In the genomic region with DNA sequence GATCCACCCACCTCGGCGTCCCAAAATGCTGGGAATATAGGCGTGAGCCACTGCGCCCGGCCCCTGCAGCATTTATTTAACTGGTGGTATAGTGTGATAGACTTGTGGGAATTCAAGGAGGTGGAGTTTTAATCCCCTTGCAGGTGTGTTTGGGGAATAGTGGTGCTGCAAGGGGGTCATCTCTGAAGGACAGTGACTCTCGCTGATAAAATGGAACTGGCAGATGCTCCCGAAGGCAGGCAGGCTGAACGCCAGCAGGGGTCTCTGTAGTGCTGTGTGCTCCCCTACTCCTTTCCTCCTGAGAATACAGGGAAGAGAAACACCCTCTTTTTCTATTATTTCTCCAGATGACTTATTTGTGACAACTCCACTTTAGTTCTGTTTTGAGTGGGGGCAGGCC, we compare ENCODE assay signal across 1 cellular context.
TF ChIP-seq lines count a peak whose summit lies in the region.

No MANE protein-coding gene starts in this region.

TF ChIP-seq in GM23338, 12 proteins besides CTCF, POLR2A, EP300 and RAD21 (continued from another document):
- TF ChIP-seq ZNF462 (CRISPR knock-in tag; IDR thresholded peaks at IDR 0.05), result no peak
- TF ChIP-seq ZNF331 (CRISPR knock-in tag; IDR thresholded peaks at IDR 0.05; ENCODE audit: low read depth), result no peak
- no peak for TF ChIP-seq STAT1 (IDR thresholded peaks at IDR 0.05; ENCODE audit: unreplicated experiment)
- TF ChIP-seq, protein P1, sequence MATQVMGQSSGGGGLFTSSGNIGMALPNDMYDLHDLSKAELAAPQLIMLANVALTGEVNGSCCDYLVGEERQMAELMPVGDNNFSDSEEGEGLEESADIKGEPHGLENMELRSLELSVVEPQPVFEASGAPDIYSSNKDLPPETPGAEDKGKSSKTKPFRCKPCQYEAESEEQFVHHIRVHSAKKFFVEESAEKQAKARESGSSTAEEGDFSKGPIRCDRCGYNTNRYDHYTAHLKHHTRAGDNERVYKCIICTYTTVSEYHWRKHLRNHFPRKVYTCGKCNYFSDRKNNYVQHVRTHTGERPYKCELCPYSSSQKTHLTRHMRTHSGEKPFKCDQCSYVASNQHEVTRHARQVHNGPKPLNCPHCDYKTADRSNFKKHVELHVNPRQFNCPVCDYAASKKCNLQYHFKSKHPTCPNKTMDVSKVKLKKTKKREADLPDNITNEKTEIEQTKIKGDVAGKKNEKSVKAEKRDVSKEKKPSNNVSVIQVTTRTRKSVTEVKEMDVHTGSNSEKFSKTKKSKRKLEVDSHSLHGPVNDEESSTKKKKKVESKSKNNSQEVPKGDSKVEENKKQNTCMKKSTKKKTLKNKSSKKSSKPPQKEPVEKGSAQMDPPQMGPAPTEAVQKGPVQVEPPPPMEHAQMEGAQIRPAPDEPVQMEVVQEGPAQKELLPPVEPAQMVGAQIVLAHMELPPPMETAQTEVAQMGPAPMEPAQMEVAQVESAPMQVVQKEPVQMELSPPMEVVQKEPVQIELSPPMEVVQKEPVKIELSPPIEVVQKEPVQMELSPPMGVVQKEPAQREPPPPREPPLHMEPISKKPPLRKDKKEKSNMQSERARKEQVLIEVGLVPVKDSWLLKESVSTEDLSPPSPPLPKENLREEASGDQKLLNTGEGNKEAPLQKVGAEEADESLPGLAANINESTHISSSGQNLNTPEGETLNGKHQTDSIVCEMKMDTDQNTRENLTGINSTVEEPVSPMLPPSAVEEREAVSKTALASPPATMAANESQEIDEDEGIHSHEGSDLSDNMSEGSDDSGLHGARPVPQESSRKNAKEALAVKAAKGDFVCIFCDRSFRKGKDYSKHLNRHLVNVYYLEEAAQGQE (IDR thresholded peaks at IDR 0.05; ENCODE audit: unreplicated experiment), result no peak
- no peak for TF ChIP-seq EZH2phosphoT487 (IDR thresholded peaks at IDR 0.05; ENCODE audit: unreplicated experiment)
- TF ChIP-seq EZH2 (IDR thresholded peaks at IDR 0.05; ENCODE audit: low read depth, unreplicated experiment), result no peak
- no peak for TF ChIP-seq ZNF114 (CRISPR knock-in tag; IDR thresholded peaks at IDR 0.05)
- no peak for TF ChIP-seq NANOG (IDR thresholded peaks at IDR 0.05; ENCODE audit: borderline replicate concordance)
- no peak for TF ChIP-seq JUNB (IDR thresholded peaks at IDR 0.05; ENCODE audit: unreplicated experiment)
- TF ChIP-seq CREB1 (CRISPR knock-in tag; IDR thresholded peaks at IDR 0.05; ENCODE audit: low read depth), result no peak
